ENCODE assay signal across 11 cellular contexts in genomic region chr2:237223208-237223861, GRCh38.
DNase-seq lines count a peak whose midpoint lies in the region; ATAC-seq and TF ChIP-seq lines count a peak whose summit lies in the region.
"Had no signal": no experiment of that assay in that cellular context is flagged by ENCODE, and none has a peak within 500 bp of the region (broad histone marks: within the 10 kb centered on the region; RNA-seq: fewer than 3 reads in every experiment).

No MANE protein-coding gene starts in this region.

- POLR2A ChIA-PET in SK-N-SH (lab: Yijun Ruan, JAX), result no interaction called here

- no peak for TF ChIP-seq RAD21 in SK-N-SH (IDR thresholded peaks at IDR 0.05; ENCODE audit: low read length)

- H3K4me1 ChIP-seq in SK-N-SH (ENCODE audit: control insufficient read depth in 1 of 2, insufficient read depth in 2 of 2, low read depth in 1 of 2, low read length in 1 of 2) (peaks cover 9 to 63% of the 10 kb centered on the region in 2 experiments), foreskin keratinocyte (no peaks in the 10 kb centered on the region), gastrocnemius medialis (peaks cover 0 to 10% of the 10 kb centered on the region in 2 donors), Peyer's patch (no peaks in the 10 kb centered on the region)

- peak overlapping the region; percentile 18; the same call in 1 of the 2 replicates for H3K4me2 ChIP-seq in SK-N-SH

- DNase-seq in GM03348 (ENCODE audit: low spot score) (peak; percentile 79), SK-N-SH (no peak), foreskin keratinocyte (peak; percentile 51 to 76), gastrocnemius medialis (peak; percentile 36 to 68), Peyer's patch (no peak), cerebellar cortex (ENCODE audit: low spot score) (no peak), GDM1 (lab: John Stamatoyannopoulos, UW) (no peak)
- DNase-seq: dorsolateral prefrontal cortex, OCI-M1 had no signal

- H3K27me3 ChIP-seq in SK-N-SH (ENCODE audit: insufficient read depth) (no peaks in the 10 kb centered on the region), foreskin keratinocyte (peaks cover 11% of the 10 kb centered on the region), gastrocnemius medialis (no peaks in the 10 kb centered on the region), Peyer's patch (no peaks in the 10 kb centered on the region)

- WGBS in SK-N-SH (ENCODE audit: low lambda C conversion rate), result 49% methylated on average over 4 of the region's 6 CpGs

- H3K9ac ChIP-seq in SK-N-SH, result peak overlapping the region; percentile 75

- ATAC-seq in foreskin keratinocyte, result peak; percentile 66
- ATAC-seq in gastrocnemius medialis, result peak; percentile 55 to 57
- ATAC-seq in GM18505 (IDR thresholded peaks at IDR 0.05; ENCODE audit: unreplicated experiment), result no peak
- ATAC-seq: K562 had no signal

- H3K4me3 ChIP-seq in SK-N-SH (ENCODE audit: low read depth in 2 of 2, low read length in 1 of 2) (no peak overlapping the region), gastrocnemius medialis (no peak overlapping the region), Peyer's patch (no peak overlapping the region)
- H3K4me3 ChIP-seq: dorsolateral prefrontal cortex, K562 had no signal

- intact Hi-C loops in gastrocnemius medialis (cut with DNase I; ENCODE audit: low total_unique reads), result no loop called here

- H3K9me3 ChIP-seq in SK-N-SH, result no peaks in the 10 kb centered on the region
- H3K9me3 ChIP-seq in gastrocnemius medialis, result no peaks in the 10 kb centered on the region
- H3K9me3 ChIP-seq in Peyer's patch, result no peaks in the 10 kb centered on the region

- CTCF ChIA-PET in SK-N-SH (lab: Yijun Ruan, JAX), result no interaction called here

- no peaks in the 10 kb centered on the region for H3K79me2 ChIP-seq in SK-N-SH (ENCODE audit: insufficient read depth)

- H3K27ac ChIP-seq in SK-N-SH (ENCODE audit: low read depth in 2 of 2, low read length in 1 of 2) (peak overlapping the region; percentile 82 to 96; a peak in 3 of 4 replicates), foreskin keratinocyte (no peak overlapping the region), gastrocnemius medialis (peak overlapping the region; percentile 34 to 64 (median 48)), Peyer's patch (peak overlapping the region in 2 of 4 donors; percentile 33 to 35)
- H3K27ac ChIP-seq: dorsolateral prefrontal cortex had no signal

- in situ Hi-C loops in gastrocnemius medialis (cut with MboI; ENCODE audit: low sequenced_read_pairs in 4 of 4), result no loop called here

- no peak for TF ChIP-seq CTCF in SK-N-SH (IDR thresholded peaks at IDR 0.05)
- no peak for TF ChIP-seq CTCF in foreskin keratinocyte (conservative IDR thresholded peaks at IDR 0.05)
- no peak for TF ChIP-seq CTCF in gastrocnemius medialis (IDR thresholded peaks at IDR 0.05 in 4 of 5, conservative IDR thresholded peaks at IDR 0.05 in 1 of 5)
- no peak for TF ChIP-seq CTCF in Peyer's patch (IDR thresholded peaks at IDR 0.05)

- H4K20me1 ChIP-seq in SK-N-SH (ENCODE audit: insufficient read depth), result no peaks in the 10 kb centered on the region

- peaks cover 70% of the 10 kb centered on the region for H3F3A ChIP-seq in SK-N-SH (replicated peaks; ENCODE audit: insufficient read depth)

- TF ChIP-seq EP300 in SK-N-SH (IDR thresholded peaks at IDR 0.05; ENCODE audit: borderline replicate concordance in 1 of 2, low read depth in 1 of 2, low read length in 1 of 2), result peak in 1 of 2 experiments; percentile 92; a peak in 3 of 4 replicates

- no peaks in the 10 kb centered on the region for H3K36me3 ChIP-seq in SK-N-SH (replicated peaks in 1 of 2; ENCODE audit: control insufficient read depth in 1 of 2, insufficient read depth in 2 of 2, low read length in 1 of 2)
- H3K36me3 ChIP-seq in gastrocnemius medialis, result no peaks in the 10 kb centered on the region
- no peaks in the 10 kb centered on the region for H3K36me3 ChIP-seq in Peyer's patch

- TF ChIP-seq POLR2A in gastrocnemius medialis (IDR thresholded peaks at IDR 0.05), result no peak
- TF ChIP-seq POLR2A in Peyer's patch (IDR thresholded peaks at IDR 0.05), result no peak
- TF ChIP-seq POLR2A in GM18505 (IDR thresholded peaks at IDR 0.05; ENCODE audit: borderline replicate concordance, extremely low read depth, insufficient read depth, insufficient read length), result no peak

- no peaks in the 10 kb centered on the region for H3K9me2 ChIP-seq in SK-N-SH

- no peak overlapping the region for H2AFZ ChIP-seq in SK-N-SH (ENCODE audit: low read depth)

TF ChIP-seq in SK-N-SH, 30 proteins besides CTCF, POLR2A, EP300 and RAD21 (continues in another document):
- TF ChIP-seq TCF12 (IDR thresholded peaks at IDR 0.05) (peak; percentile 87), SIN3A (IDR thresholded peaks at IDR 0.05; ENCODE audit: borderline replicate concordance, low read depth, low read length) (no peak; the same call in 1 of the 2 replicates), TEAD4 (IDR thresholded peaks at IDR 0.05; ENCODE audit: borderline replicate concordance, insufficient read depth) (peak; percentile 93), NRF1 (IDR thresholded peaks at IDR 0.05; ENCODE audit: low read depth, low read length) (no peak), REST (IDR thresholded peaks at IDR 0.05; ENCODE audit: low read depth, low read length) (no peak; the same call in 1 of the 2 replicates), RCOR1 (IDR thresholded peaks at IDR 0.05; ENCODE audit: low read length) (no peak), NFIC (IDR thresholded peaks at IDR 0.05; ENCODE audit: borderline replicate concordance) (peak; percentile 97), FOXM1 (IDR thresholded peaks at IDR 0.05; ENCODE audit: low read depth) (no peak), POLR2AphosphoS5 (IDR thresholded peaks at IDR 0.05; ENCODE audit: low read depth, low read length) (peak; percentile 59; the same call in 1 of the 2 replicates), RFX5 (IDR thresholded peaks at IDR 0.05; ENCODE audit: low read length) (no peak), JUND (IDR thresholded peaks at IDR 0.05) (peak; percentile 83), MEF2A (IDR thresholded peaks at IDR 0.05; ENCODE audit: borderline replicate concordance, low read depth) (peak; percentile 21; the same call in 1 of the 2 replicates), YY1 (IDR thresholded peaks at IDR 0.05; ENCODE audit: low read depth) (no peak), ELF1 (IDR thresholded peaks at IDR 0.05) (no peak), GABPA (IDR thresholded peaks at IDR 0.05; ENCODE audit: low read depth) (no peak), USF1 (IDR thresholded peaks at IDR 0.05; ENCODE audit: borderline replicate concordance, low read depth) (no peak), RXRA (IDR thresholded peaks at IDR 0.05; ENCODE audit: borderline replicate concordance, low read depth) (peak; percentile 91), FOSL2 (IDR thresholded peaks at IDR 0.05; ENCODE audit: borderline replicate concordance, low read depth) (peak; percentile 82), MXI1 (IDR thresholded peaks at IDR 0.05; ENCODE audit: low read depth, low read length) (no peak), TAF1 (IDR thresholded peaks at IDR 0.05; ENCODE audit: borderline replicate concordance, low read depth, low read length) (0 out of 2 replicates have a peak, but pooled peaks have one; percentile 30), GATA2 (CRISPR knock-in tag; IDR thresholded peaks at IDR 0.05) (no peak)
- TF ChIP-seq, protein P1, sequence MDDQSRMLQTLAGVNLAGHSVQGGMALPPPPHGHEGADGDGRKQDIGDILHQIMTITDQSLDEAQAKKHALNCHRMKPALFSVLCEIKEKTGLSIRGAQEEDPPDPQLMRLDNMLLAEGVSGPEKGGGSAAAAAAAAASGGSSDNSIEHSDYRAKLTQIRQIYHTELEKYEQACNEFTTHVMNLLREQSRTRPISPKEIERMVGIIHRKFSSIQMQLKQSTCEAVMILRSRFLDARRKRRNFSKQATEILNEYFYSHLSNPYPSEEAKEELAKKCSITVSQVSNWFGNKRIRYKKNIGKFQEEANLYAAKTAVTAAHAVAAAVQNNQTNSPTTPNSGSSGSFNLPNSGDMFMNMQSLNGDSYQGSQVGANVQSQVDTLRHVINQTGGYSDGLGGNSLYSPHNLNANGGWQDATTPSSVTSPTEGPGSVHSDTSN (IDR thresholded peaks at IDR 0.05), result peak; percentile 80; the same call in 1 of the 2 replicates
- TF ChIP-seq, protein P2, sequence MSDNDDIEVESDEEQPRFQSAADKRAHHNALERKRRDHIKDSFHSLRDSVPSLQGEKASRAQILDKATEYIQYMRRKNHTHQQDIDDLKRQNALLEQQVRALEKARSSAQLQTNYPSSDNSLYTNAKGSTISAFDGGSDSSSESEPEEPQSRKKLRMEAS (IDR thresholded peaks at IDR 0.05; ENCODE audit: low read depth), result peak; percentile 47

Comparison
In these comparisons a context has a peak if more than half of its experiments do, and no peak if none do; other contexts are left out.
1. DNase-seq: peak in GM03348 (single experiment), foreskin keratinocyte (2 of 2) and gastrocnemius medialis (2 of 2); none in SK-N-SH (single experiment), Peyer's patch (0 of 3), cerebellar cortex (single experiment) and GDM1 (single experiment).